Comparison of ENCODE assay signal across 16 cellular contexts in genomic region chr20:58993332-58994248, GRCh38. TPM values are rescaled to one million over a fixed set of nuclear protein-coding genes. Genes with fewer than 3 reads are reported as not detected.
A peak's percentile ranks its signal among the peaks of the same experiment; 100 is the strongest.
DNase-seq lines count a peak whose midpoint lies in the region; ATAC-seq and TF ChIP-seq lines count a peak whose summit lies in the region.
"Had no signal": no experiment of that assay in that cellular context is flagged by ENCODE, and none has a peak within 500 bp of the region (broad histone marks: within the 10 kb centered on the region; RNA-seq: fewer than 3 reads in every experiment).

No MANE protein-coding gene starts in this region.

- H3K4me3 ChIP-seq in left ventricle myocardium inferior: no peak overlapping the region
- no peak overlapping the region for H3K4me3 ChIP-seq in OCI-LY7 (ENCODE audit: low read depth, low read length, poor library complexity, severe bottlenecking)
- H3K4me3 ChIP-seq: gastroesophageal sphincter, MG63, vagina had no signal

- POLR2A ChIA-PET in OCI-LY7 (lab: Charles Lee): interaction anchor here (1.0 to 2.8 kb wide), 3 partner anchors 10 to 50 kb away, joined by 3 to 13 read pairs (median 5); partner anchors contain the start of gene NELFCD

- BruUV-seq in OCI-LY7 (replicated peaks; lab: Mats Ljungman, UMichigan): no TSS peak

- no peaks in the 10 kb centered on the region for H3K9me3 ChIP-seq in left ventricle myocardium inferior (replicated peaks)
- no peaks in the 10 kb centered on the region for H3K9me3 ChIP-seq in OCI-LY7 (ENCODE audit: low read length)
- H3K9me3 ChIP-seq: gastroesophageal sphincter, MG63, vagina had no signal

- DNase-seq in left ventricle myocardium inferior (no peak), Right ventricle myocardium superior (no peak), OCI-LY7 (ENCODE audit: low spot score) (no peak), left lobe of liver (ENCODE audit: low spot score) (no peak), NCI-H1930 (lab: John Stamatoyannopoulos, UW) (no peak), medulla oblongata (ENCODE audit: extremely low spot score) (no peak), osteocyte (ENCODE audit: extremely low spot score, unreplicated experiment) (no peak)
- DNase-seq: AML-193; MG63; OCI-M1; stimulated activated CD4-positive, alpha-beta T cell treated with anti-CD3 and anti-CD28 coated beads, Interleukin-2, amount 100 ng/mL, for 48 hours; T-helper 1 cell had no signal

- H3K36me3 ChIP-seq in left ventricle myocardium inferior: peaks cover 100% of the 10 kb centered on the region
- H3K36me3 ChIP-seq in OCI-LY7 (ENCODE audit: insufficient read depth, low read length): peaks cover 99% of the 10 kb centered on the region

- H2AFZ ChIP-seq in OCI-LY7 (ENCODE audit: low read length): no peak overlapping the region

- no peaks in the 10 kb centered on the region for H3K27me3 ChIP-seq in left ventricle myocardium inferior (ENCODE audit: low read depth)
- H3K27me3 ChIP-seq: gastroesophageal sphincter, MG63, vagina had no signal

- H3K79me2 ChIP-seq in OCI-LY7 (ENCODE audit: insufficient read depth, low read depth, low read length): no peaks in the 10 kb centered on the region

- intact Hi-C loops in left ventricle myocardium inferior (cut with micrococcal nuclease) (no loop called here), Right ventricle myocardium superior (cut with DNase I) (no loop called here), OCI-LY7 (cut with micrococcal nuclease; ENCODE audit: unreplicated experiment) (no loop called here)

- no peaks in the 10 kb centered on the region for H3K4me1 Mint-ChIP-seq in osteocyte (ENCODE audit: unreplicated experiment)

- H3K4me3 Mint-ChIP-seq in osteocyte (ENCODE audit: unreplicated experiment): no peak overlapping the region

- no peak overlapping the region for H3K27ac Mint-ChIP-seq in osteocyte (ENCODE audit: unreplicated experiment)

- no peaks in the 10 kb centered on the region for H3K9me3 Mint-ChIP-seq in osteocyte (ENCODE audit: unreplicated experiment)

- ATAC-seq in Right ventricle myocardium superior (ENCODE audit: poor library complexity) (no peak), left lobe of liver (peak; percentile 43), GM19324 (IDR thresholded peaks at IDR 0.05; ENCODE audit: low FRiP score, unreplicated experiment) (no peak)
- ATAC-seq: activated CD4-positive, CD25-positive, alpha-beta regulatory T cell treated with anti-CD3 and anti-CD28 coated beads, Interleukin-2, amount 50 U/mL, for 24 hours; gastroesophageal sphincter had no signal

- H4K20me1 ChIP-seq in OCI-LY7 (ENCODE audit: insufficient read depth, low read length): peaks cover 7% of the 10 kb centered on the region; the same call in 1 of the 2 replicates

- CTCF ChIA-PET in OCI-LY7 (lab: Charles Lee; ENCODE audit: unreplicated experiment): interaction anchor here (1.0 kb wide), 1 partner anchor 11 kb away, joined by 5 read pairs; no protein-coding TSS in a partner anchor

- H3K9me2 ChIP-seq in OCI-LY7 (ENCODE audit: insufficient read depth, low read length): no peaks in the 10 kb centered on the region

- no peaks in the 10 kb centered on the region for H3K27me3 Mint-ChIP-seq in osteocyte (ENCODE audit: unreplicated experiment)

- no peak for TF ChIP-seq CTCF in left ventricle myocardium inferior (IDR thresholded peaks at IDR 0.05; ENCODE audit: borderline replicate concordance)
- no peak for TF ChIP-seq CTCF in OCI-LY7 (conservative IDR thresholded peaks at IDR 0.05; ENCODE audit: low read length)
- no peak for TF ChIP-seq CTCF in osteocyte (IDR thresholded peaks at IDR 0.05)

- H3K27ac ChIP-seq in left ventricle myocardium inferior (replicated peaks) (peak overlapping the region; percentile 55), OCI-LY7 (ENCODE audit: low read depth, low read length, poor library complexity, severe bottlenecking) (peak overlapping the region; percentile 18)
- H3K27ac ChIP-seq: vagina had no signal

- H3K4me2 ChIP-seq in OCI-LY7 (ENCODE audit: low read length): no peak overlapping the region

- H3K36me3 Mint-ChIP-seq in osteocyte (ENCODE audit: unreplicated experiment): peaks cover 49% of the 10 kb centered on the region

- H3K4me1 ChIP-seq in left ventricle myocardium inferior (peaks cover 33% of the 10 kb centered on the region), OCI-LY7 (ENCODE audit: insufficient read depth, low read length, poor library complexity, severe bottlenecking) (peaks cover 11% of the 10 kb centered on the region)
- H3K4me1 ChIP-seq: vagina had no signal

RNA-seq across cellular contexts. Expression of gene NELFCD, which starts 12.5 kb away (rescaled TPM):
- 30.4 TPM for total RNA-seq in left ventricle myocardium inferior
- total RNA-seq in Right ventricle myocardium superior: 29.0 TPM
- 83.4 and 90.7 TPM in 2 replicates for total RNA-seq in OCI-LY7 (2014; rRNA removed; shearing (Covaris generic))
- total RNA-seq in OCI-LY7 (2022): 143 and 155 TPM in 2 replicates
- total RNA-seq in left lobe of liver: 34.8 TPM
- total RNA-seq in osteocyte: 60.9 and 64.5 TPM in 2 replicates

RNA-seq across cellular contexts. Expression of gene CTSZ, which starts 13.5 kb away (rescaled TPM):
- 131 TPM for total RNA-seq in left ventricle myocardium inferior
- total RNA-seq in Right ventricle myocardium superior: 133 TPM
- 47.2 and 50.5 TPM in 2 replicates for total RNA-seq in OCI-LY7 (2014; rRNA removed; shearing (Covaris generic))
- total RNA-seq in OCI-LY7 (2022): 81.5 and 114 TPM in 2 replicates
- total RNA-seq in left lobe of liver: 248 TPM
- 17.2 and 17.5 TPM in 2 replicates for total RNA-seq in osteocyte

RNA-seq across cellular contexts. Expression of gene TUBB1, which starts 25.6 kb away (rescaled TPM):
- total RNA-seq in left ventricle myocardium inferior (0.30 TPM), Right ventricle myocardium superior (0.22 TPM), OCI-LY7 (2022) (0.11 and 0.13 TPM in 2 replicates), left lobe of liver (0.25 TPM), osteocyte (not detected in 2 replicates)
- total RNA-seq in OCI-LY7 (2014; rRNA removed; shearing (Covaris generic)): not detected in 2 replicates
- total RNA-seq: vagina had no signal

RNA-seq across cellular contexts. Expression of gene ATP5F1E, which starts 38.5 kb away (rescaled TPM):
- 134 TPM for total RNA-seq in left ventricle myocardium inferior
- total RNA-seq in Right ventricle myocardium superior: 143 TPM
- 36.7 and 42.4 TPM in 2 replicates for total RNA-seq in OCI-LY7 (2014; rRNA removed; shearing (Covaris generic))
- total RNA-seq in OCI-LY7 (2022): 65.4 and 67.2 TPM in 2 replicates
- total RNA-seq in left lobe of liver: 33.3 TPM
- 66.7 and 68.2 TPM in 2 replicates for total RNA-seq in osteocyte

RNA-seq across cellular contexts. Expression of gene PRELID3B, which starts 49.0 kb away (rescaled TPM):
- total RNA-seq in left ventricle myocardium inferior: 46.6 TPM
- 37.6 TPM for total RNA-seq in Right ventricle myocardium superior
- 77.2 and 99.4 TPM in 2 replicates for total RNA-seq in OCI-LY7 (2014; rRNA removed; shearing (Covaris generic))
- total RNA-seq in OCI-LY7 (2022): 119 and 122 TPM in 2 replicates
- 16.4 TPM for total RNA-seq in left lobe of liver
- total RNA-seq in osteocyte: 38.8 and 45.1 TPM in 2 replicates
